In the genomic region with DNA sequence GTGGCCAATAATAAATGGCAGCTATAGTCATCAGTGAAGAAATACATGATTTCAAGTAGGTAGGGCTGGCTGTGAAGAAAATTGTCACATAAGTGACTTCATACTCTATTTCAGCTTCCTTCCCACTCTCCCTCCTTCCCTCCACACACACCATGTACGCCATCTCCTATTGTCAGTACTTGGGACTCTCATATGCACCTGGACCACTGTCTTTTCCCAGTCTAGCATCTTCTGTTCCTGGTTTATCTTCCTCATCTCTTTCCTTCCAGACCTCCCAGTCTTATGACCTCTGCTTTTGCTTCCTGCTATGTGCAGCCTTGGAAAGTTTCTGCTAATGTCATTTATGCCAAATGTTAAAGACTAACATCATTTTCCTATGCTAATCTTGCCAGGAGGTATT, we compare ENCODE assay signal across 2 cellular contexts.
TF ChIP-seq lines count a peak whose summit lies in the region.

No MANE protein-coding gene starts in this region.

TF ChIP-seq in HepG2, 621 proteins besides CTCF, POLR2A, EP300 and RAD21 (continues in another document):
- TF ChIP-seq MIXL1 (CRISPR knock-in tag; IDR thresholded peaks at IDR 0.05) (no peak), SRY (CRISPR knock-in tag; IDR thresholded peaks at IDR 0.05) (no peak), RARA (CRISPR knock-in tag; IDR thresholded peaks at IDR 0.05) (no peak), ZNF337 (CRISPR knock-in tag; IDR thresholded peaks at IDR 0.05; ENCODE audit: borderline replicate concordance, low read depth) (no peak), ZSCAN25 (CRISPR knock-in tag; IDR thresholded peaks at IDR 0.05) (no peak), ZFP37 (CRISPR knock-in tag; IDR thresholded peaks at IDR 0.05; ENCODE audit: borderline replicate concordance) (no peak), IRX3 (CRISPR knock-in tag; IDR thresholded peaks at IDR 0.05; ENCODE audit: borderline replicate concordance, low read depth) (no peak), ARID2 (CRISPR knock-in tag; IDR thresholded peaks at IDR 0.05; ENCODE audit: borderline replicate concordance) (no peak), RBFOX2 (IDR thresholded peaks at IDR 0.05; ENCODE audit: low read depth, low read length) (0 out of 2 replicates have a peak, but pooled peaks have one; percentile 13), DNMT1 (CRISPR knock-in tag; IDR thresholded peaks at IDR 0.05) (no peak), SMYD3 (CRISPR knock-in tag; IDR thresholded peaks at IDR 0.05) (peak; percentile 13; the same call in 1 of the 2 replicates), ZIK1 (CRISPR knock-in tag; IDR thresholded peaks at IDR 0.05; ENCODE audit: borderline replicate concordance, low read depth) (no peak), KDM1A (CRISPR knock-in tag; IDR thresholded peaks at IDR 0.05) (no peak), ARHGAP35 (CRISPR knock-in tag; IDR thresholded peaks at IDR 0.05; ENCODE audit: borderline replicate concordance) (no peak), THYN1 (CRISPR knock-in tag; IDR thresholded peaks at IDR 0.05; ENCODE audit: borderline replicate concordance, low read depth) (no peak), POLR2G (IDR thresholded peaks at IDR 0.05; ENCODE audit: low read depth, low read length) (peak; percentile 25; the same call in 1 of the 2 replicates), MXI1 (IDR thresholded peaks at IDR 0.05; ENCODE audit: borderline replicate concordance, low read depth, low read length) (no peak), REL (CRISPR knock-in tag; conservative IDR thresholded peaks at IDR 0.05) (no peak), FOXJ3 (CRISPR knock-in tag; IDR thresholded peaks at IDR 0.05; ENCODE audit: borderline replicate concordance) (no peak)
- TF ChIP-seq, protein P1, sequence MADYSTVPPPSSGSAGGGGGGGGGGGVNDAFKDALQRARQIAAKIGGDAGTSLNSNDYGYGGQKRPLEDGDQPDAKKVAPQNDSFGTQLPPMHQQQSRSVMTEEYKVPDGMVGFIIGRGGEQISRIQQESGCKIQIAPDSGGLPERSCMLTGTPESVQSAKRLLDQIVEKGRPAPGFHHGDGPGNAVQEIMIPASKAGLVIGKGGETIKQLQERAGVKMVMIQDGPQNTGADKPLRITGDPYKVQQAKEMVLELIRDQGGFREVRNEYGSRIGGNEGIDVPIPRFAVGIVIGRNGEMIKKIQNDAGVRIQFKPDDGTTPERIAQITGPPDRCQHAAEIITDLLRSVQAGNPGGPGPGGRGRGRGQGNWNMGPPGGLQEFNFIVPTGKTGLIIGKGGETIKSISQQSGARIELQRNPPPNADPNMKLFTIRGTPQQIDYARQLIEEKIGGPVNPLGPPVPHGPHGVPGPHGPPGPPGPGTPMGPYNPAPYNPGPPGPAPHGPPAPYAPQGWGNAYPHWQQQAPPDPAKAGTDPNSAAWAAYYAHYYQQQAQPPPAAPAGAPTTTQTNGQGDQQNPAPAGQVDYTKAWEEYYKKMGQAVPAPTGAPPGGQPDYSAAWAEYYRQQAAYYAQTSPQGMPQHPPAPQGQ (CRISPR knock-in tag; IDR thresholded peaks at IDR 0.05; ENCODE audit: borderline replicate concordance): no peak
- TF ChIP-seq, protein P2, sequence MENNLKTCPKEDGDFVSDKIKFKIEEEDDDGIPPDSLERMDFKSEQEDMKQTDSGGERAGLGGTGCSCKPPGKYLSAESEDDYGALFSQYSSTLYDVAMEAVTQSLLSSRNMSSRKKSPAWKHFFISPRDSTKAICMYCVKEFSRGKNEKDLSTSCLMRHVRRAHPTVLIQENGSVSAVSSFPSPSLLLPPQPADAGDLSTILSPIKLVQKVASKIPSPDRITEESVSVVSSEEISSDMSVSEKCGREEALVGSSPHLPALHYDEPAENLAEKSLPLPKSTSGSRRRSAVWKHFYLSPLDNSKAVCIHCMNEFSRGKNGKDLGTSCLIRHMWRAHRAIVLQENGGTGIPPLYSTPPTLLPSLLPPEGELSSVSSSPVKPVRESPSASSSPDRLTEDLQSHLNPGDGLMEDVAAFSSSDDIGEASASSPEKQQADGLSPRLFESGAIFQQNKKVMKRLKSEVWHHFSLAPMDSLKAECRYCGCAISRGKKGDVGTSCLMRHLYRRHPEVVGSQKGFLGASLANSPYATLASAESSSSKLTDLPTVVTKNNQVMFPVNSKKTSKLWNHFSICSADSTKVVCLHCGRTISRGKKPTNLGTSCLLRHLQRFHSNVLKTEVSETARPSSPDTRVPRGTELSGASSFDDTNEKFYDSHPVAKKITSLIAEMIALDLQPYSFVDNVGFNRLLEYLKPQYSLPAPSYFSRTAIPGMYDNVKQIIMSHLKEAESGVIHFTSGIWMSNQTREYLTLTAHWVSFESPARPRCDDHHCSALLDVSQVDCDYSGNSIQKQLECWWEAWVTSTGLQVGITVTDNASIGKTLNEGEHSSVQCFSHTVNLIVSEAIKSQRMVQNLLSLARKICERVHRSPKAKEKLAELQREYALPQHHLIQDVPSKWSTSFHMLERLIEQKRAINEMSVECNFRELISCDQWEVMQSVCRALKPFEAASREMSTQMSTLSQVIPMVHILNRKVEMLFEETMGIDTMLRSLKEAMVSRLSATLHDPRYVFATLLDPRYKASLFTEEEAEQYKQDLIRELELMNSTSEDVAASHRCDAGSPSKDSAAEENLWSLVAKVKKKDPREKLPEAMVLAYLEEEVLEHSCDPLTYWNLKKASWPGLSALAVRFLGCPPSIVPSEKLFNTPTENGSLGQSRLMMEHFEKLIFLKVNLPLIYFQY (CRISPR knock-in tag; IDR thresholded peaks at IDR 0.05; ENCODE audit: borderline replicate concordance): no peak
- TF ChIP-seq, protein P3, sequence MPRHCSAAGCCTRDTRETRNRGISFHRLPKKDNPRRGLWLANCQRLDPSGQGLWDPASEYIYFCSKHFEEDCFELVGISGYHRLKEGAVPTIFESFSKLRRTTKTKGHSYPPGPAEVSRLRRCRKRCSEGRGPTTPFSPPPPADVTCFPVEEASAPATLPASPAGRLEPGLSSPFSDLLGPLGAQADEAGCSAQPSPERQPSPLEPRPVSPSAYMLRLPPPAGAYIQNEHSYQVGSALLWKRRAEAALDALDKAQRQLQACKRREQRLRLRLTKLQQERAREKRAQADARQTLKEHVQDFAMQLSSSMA (CRISPR knock-in tag; IDR thresholded peaks at IDR 0.05): no peak

TF ChIP-seq in GM23338, 12 proteins besides CTCF, POLR2A, EP300 and RAD21:
- TF ChIP-seq, protein P4, sequence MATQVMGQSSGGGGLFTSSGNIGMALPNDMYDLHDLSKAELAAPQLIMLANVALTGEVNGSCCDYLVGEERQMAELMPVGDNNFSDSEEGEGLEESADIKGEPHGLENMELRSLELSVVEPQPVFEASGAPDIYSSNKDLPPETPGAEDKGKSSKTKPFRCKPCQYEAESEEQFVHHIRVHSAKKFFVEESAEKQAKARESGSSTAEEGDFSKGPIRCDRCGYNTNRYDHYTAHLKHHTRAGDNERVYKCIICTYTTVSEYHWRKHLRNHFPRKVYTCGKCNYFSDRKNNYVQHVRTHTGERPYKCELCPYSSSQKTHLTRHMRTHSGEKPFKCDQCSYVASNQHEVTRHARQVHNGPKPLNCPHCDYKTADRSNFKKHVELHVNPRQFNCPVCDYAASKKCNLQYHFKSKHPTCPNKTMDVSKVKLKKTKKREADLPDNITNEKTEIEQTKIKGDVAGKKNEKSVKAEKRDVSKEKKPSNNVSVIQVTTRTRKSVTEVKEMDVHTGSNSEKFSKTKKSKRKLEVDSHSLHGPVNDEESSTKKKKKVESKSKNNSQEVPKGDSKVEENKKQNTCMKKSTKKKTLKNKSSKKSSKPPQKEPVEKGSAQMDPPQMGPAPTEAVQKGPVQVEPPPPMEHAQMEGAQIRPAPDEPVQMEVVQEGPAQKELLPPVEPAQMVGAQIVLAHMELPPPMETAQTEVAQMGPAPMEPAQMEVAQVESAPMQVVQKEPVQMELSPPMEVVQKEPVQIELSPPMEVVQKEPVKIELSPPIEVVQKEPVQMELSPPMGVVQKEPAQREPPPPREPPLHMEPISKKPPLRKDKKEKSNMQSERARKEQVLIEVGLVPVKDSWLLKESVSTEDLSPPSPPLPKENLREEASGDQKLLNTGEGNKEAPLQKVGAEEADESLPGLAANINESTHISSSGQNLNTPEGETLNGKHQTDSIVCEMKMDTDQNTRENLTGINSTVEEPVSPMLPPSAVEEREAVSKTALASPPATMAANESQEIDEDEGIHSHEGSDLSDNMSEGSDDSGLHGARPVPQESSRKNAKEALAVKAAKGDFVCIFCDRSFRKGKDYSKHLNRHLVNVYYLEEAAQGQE (IDR thresholded peaks at IDR 0.05; ENCODE audit: unreplicated experiment): no peak
- TF ChIP-seq EZH2 (IDR thresholded peaks at IDR 0.05; ENCODE audit: low read depth, unreplicated experiment) (no peak), JUNB (IDR thresholded peaks at IDR 0.05; ENCODE audit: unreplicated experiment) (no peak), ZNF331 (CRISPR knock-in tag; IDR thresholded peaks at IDR 0.05; ENCODE audit: low read depth) (no peak), POLR2AphosphoS5 (IDR thresholded peaks at IDR 0.05; ENCODE audit: low read depth) (no peak), CREB1 (CRISPR knock-in tag; IDR thresholded peaks at IDR 0.05; ENCODE audit: low read depth) (no peak), STAT1 (IDR thresholded peaks at IDR 0.05; ENCODE audit: unreplicated experiment) (no peak), ZNF114 (CRISPR knock-in tag; IDR thresholded peaks at IDR 0.05) (no peak), EZH2phosphoT487 (IDR thresholded peaks at IDR 0.05; ENCODE audit: unreplicated experiment) (no peak), NANOG (IDR thresholded peaks at IDR 0.05; ENCODE audit: borderline replicate concordance) (no peak)
- TF ChIP-seq, protein P5, sequence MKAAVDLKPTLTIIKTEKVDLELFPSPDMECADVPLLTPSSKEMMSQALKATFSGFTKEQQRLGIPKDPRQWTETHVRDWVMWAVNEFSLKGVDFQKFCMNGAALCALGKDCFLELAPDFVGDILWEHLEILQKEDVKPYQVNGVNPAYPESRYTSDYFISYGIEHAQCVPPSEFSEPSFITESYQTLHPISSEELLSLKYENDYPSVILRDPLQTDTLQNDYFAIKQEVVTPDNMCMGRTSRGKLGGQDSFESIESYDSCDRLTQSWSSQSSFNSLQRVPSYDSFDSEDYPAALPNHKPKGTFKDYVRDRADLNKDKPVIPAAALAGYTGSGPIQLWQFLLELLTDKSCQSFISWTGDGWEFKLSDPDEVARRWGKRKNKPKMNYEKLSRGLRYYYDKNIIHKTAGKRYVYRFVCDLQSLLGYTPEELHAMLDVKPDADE (IDR thresholded peaks at IDR 0.05): no peak
- TF ChIP-seq, protein P6, sequence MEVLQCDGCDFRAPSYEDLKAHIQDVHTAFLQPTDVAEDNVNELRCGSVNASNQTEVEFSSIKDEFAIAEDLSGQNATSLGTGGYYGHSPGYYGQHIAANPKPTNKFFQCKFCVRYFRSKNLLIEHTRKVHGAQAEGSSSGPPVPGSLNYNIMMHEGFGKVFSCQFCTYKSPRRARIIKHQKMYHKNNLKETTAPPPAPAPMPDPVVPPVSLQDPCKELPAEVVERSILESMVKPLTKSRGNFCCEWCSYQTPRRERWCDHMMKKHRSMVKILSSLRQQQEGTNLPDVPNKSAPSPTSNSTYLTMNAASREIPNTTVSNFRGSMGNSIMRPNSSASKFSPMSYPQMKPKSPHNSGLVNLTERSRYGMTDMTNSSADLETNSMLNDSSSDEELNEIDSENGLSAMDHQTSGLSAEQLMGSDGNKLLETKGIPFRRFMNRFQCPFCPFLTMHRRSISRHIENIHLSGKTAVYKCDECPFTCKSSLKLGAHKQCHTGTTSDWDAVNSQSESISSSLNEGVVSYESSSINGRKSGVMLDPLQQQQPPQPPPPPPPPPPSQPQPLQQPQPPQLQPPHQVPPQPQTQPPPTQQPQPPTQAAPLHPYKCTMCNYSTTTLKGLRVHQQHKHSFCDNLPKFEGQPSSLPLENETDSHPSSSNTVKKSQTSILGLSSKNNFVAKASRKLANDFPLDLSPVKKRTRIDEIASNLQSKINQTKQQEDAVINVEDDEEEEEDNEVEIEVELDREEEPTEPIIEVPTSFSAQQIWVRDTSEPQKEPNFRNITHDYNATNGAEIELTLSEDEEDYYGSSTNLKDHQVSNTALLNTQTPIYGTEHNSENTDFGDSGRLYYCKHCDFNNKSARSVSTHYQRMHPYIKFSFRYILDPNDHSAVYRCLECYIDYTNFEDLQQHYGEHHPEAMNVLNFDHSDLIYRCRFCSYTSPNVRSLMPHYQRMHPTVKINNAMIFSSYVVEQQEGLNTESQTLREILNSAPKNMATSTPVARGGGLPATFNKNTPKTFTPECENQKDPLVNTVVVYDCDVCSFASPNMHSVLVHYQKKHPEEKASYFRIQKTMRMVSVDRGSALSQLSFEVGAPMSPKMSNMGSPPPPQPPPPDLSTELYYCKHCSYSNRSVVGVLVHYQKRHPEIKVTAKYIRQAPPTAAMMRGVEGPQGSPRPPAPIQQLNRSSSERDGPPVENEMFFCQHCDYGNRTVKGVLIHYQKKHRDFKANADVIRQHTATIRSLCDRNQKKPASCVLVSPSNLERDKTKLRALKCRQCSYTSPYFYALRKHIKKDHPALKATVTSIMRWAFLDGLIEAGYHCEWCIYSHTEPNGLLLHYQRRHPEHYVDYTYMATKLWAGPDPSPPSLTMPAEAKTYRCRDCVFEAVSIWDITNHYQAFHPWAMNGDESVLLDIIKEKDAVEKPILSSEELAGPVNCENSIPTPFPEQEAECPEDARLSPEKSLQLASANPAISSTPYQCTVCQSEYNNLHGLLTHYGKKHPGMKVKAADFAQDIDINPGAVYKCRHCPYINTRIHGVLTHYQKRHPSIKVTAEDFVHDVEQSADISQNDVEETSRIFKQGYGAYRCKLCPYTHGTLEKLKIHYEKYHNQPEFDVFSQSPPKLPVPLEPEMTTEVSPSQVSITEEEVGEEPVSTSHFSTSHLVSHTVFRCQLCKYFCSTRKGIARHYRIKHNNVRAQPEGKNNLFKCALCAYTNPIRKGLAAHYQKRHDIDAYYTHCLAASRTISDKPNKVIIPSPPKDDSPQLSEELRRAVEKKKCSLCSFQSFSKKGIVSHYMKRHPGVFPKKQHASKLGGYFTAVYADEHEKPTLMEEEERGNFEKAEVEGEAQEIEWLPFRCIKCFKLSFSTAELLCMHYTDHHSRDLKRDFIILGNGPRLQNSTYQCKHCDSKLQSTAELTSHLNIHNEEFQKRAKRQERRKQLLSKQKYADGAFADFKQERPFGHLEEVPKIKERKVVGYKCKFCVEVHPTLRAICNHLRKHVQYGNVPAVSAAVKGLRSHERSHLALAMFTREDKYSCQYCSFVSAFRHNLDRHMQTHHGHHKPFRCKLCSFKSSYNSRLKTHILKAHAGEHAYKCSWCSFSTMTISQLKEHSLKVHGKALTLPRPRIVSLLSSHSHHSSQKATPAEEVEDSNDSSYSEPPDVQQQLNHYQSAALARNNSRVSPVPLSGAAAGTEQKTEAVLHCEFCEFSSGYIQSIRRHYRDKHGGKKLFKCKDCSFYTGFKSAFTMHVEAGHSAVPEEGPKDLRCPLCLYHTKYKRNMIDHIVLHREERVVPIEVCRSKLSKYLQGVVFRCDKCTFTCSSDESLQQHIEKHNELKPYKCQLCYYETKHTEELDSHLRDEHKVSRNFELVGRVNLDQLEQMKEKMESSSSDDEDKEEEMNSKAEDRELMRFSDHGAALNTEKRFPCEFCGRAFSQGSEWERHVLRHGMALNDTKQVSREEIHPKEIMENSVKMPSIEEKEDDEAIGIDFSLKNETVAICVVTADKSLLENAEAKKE (CRISPR knock-in tag; IDR thresholded peaks at IDR 0.05): no peak
